In genomic region chr7:156609010-156609877, GRCh38 we compare ENCODE assay signal across 16 cellular contexts. TPM values are rescaled to one million over a fixed set of nuclear protein-coding genes. Genes with fewer than 3 reads are reported as not detected.
DNase-seq lines count a peak whose midpoint lies in the region; ATAC-seq and TF ChIP-seq lines count a peak whose summit lies in the region.
"Had no signal": no experiment of that assay in that cellular context is flagged by ENCODE, and none has a peak within 500 bp of the region (broad histone marks: within the 10 kb centered on the region; RNA-seq: fewer than 3 reads in every experiment).

No MANE protein-coding gene starts in this region.

- H3K27me3 ChIP-seq in left ventricle myocardium inferior (ENCODE audit: low read depth): peaks cover 60% of the 10 kb centered on the region
- H3K27me3 ChIP-seq: MG63 had no signal

- no peaks in the 10 kb centered on the region for H3K9me3 Mint-ChIP-seq in activated T-cell treated with anti-CD3 and anti-CD28 coated beads, Interleukin-2, amount 50 U/mL, for 72 hours
- H3K9me3 Mint-ChIP-seq in activated CD8-positive, alpha-beta T cell treated with anti-CD3 and anti-CD28 coated beads, Interleukin-2, amount 10 ng/mL, durations not matched to agents 7 days and 5 days (ENCODE audit: insufficient read depth): no peaks in the 10 kb centered on the region
- no peaks in the 10 kb centered on the region for H3K9me3 Mint-ChIP-seq in activated T-helper 1 cell treated with anti-CD3 and anti-CD28 coated beads, Interleukin-12 subunit alpha, Interleukin-12 subunit beta, Interleukin-2, Interleukin-4 antibody, amounts not matched to agents 30 ng/mL and 10 ng/mL and 1 ng/mL, durations not matched to agents 14 hours and 24 hours and 36 hours

- no peak for TF ChIP-seq CTCF in left ventricle myocardium inferior (IDR thresholded peaks at IDR 0.05; ENCODE audit: borderline replicate concordance)

- no peak overlapping the region for H3K27ac Mint-ChIP-seq in activated T-cell treated with anti-CD3 and anti-CD28 coated beads, Interleukin-2, amount 50 U/mL, for 72 hours
- peak overlapping the region; percentile 68 for H3K27ac Mint-ChIP-seq in T-helper 17 cell
- no peak overlapping the region for H3K27ac Mint-ChIP-seq in activated CD8-positive, alpha-beta T cell treated with anti-CD3 and anti-CD28 coated beads, Interleukin-2, amount 10 ng/mL, durations not matched to agents 7 days and 5 days
- no peak overlapping the region for H3K27ac Mint-ChIP-seq in activated T-helper 1 cell treated with anti-CD3 and anti-CD28 coated beads, Interleukin-12 subunit alpha, Interleukin-12 subunit beta, Interleukin-2, Interleukin-4 antibody, amounts not matched to agents 30 ng/mL and 10 ng/mL and 1 ng/mL, durations not matched to agents 14 hours and 24 hours and 36 hours

- CTCF ChIA-PET in activated CD8-positive, alpha-beta T cell treated with anti-CD3 and anti-CD28 coated beads, Interleukin-2, amount 10 ng/mL, durations not matched to agents 7 days and 5 days (lab: Charles Lee): no interaction called here

- H3K36me3 ChIP-seq in left ventricle myocardium inferior: no peaks in the 10 kb centered on the region
- H3K36me3 ChIP-seq: MG63 had no signal

- DNase-seq in activated T-cell treated with anti-CD3 and anti-CD28 coated beads, Interleukin-2, amount 50 U/mL, for 72 hours: no peak
- no peak for DNase-seq in activated T-cell treated with anti-CD3 and anti-CD28 coated beads, Interleukin-2, amount 50 U/mL, for 1 hour
- DNase-seq in T-helper 17 cell (no peak), left ventricle myocardium inferior (no peak), pulmonary artery endothelial cell (ENCODE audit: low read depth, low spot score) (peak; percentile 73)
- no peak for DNase-seq in activated CD8-positive, alpha-beta T cell treated with anti-CD3 and anti-CD28 coated beads, Interleukin-2, amount 10 ng/mL, durations not matched to agents 7 days and 5 days
- no peak for DNase-seq in activated T-helper 1 cell treated with anti-CD3 and anti-CD28 coated beads, Interleukin-12 subunit alpha, Interleukin-12 subunit beta, Interleukin-2, Interleukin-4 antibody, amounts not matched to agents 30 ng/mL and 10 ng/mL and 1 ng/mL, durations not matched to agents 14 hours and 24 hours and 36 hours (ENCODE audit: low spot score)
- DNase-seq: activated naive CD4-positive, alpha-beta T cell treated with anti-CD3 and anti-CD28 coated beads, Interleukin-2, amount 50 U/mL, for 16 hours; effector memory CD4-positive, alpha-beta T cell; foreskin fibroblast; GOT3; MG63; NCI-H2029; occipital lobe had no signal

- peaks cover 62% of the 10 kb centered on the region for H3K27me3 Mint-ChIP-seq in activated T-cell treated with anti-CD3 and anti-CD28 coated beads, Interleukin-2, amount 50 U/mL, for 72 hours (ENCODE audit: low read depth)
- H3K27me3 Mint-ChIP-seq in T-helper 17 cell: peaks cover 7% of the 10 kb centered on the region
- peaks cover 44% of the 10 kb centered on the region for H3K27me3 Mint-ChIP-seq in activated CD8-positive, alpha-beta T cell treated with anti-CD3 and anti-CD28 coated beads, Interleukin-2, amount 10 ng/mL, durations not matched to agents 7 days and 5 days (ENCODE audit: low read depth)
- peaks cover 36% of the 10 kb centered on the region for H3K27me3 Mint-ChIP-seq in activated T-helper 1 cell treated with anti-CD3 and anti-CD28 coated beads, Interleukin-12 subunit alpha, Interleukin-12 subunit beta, Interleukin-2, Interleukin-4 antibody, amounts not matched to agents 30 ng/mL and 10 ng/mL and 1 ng/mL, durations not matched to agents 14 hours and 24 hours and 36 hours (ENCODE audit: insufficient read depth)

- H3K9me3 ChIP-seq in T-helper 17 cell (ENCODE audit: control insufficient read depth, low read length, poor library complexity, severe bottlenecking) (no peaks in the 10 kb centered on the region), left ventricle myocardium inferior (replicated peaks) (no peaks in the 10 kb centered on the region)
- H3K9me3 ChIP-seq: MG63 had no signal

- H3K4me3 ChIP-seq in left ventricle myocardium inferior: no peak overlapping the region
- H3K4me3 ChIP-seq: MG63 had no signal

- H3K4me1 ChIP-seq in left ventricle myocardium inferior: peaks cover 21% of the 10 kb centered on the region

- H3K27ac ChIP-seq in left ventricle myocardium inferior (replicated peaks): peak overlapping the region; percentile 68

- H3K4me3 Mint-ChIP-seq in activated T-cell treated with anti-CD3 and anti-CD28 coated beads, Interleukin-2, amount 50 U/mL, for 72 hours: peak overlapping the region; percentile 43 to 76
- H3K4me3 Mint-ChIP-seq in T-helper 17 cell: peak overlapping the region; percentile 84
- H3K4me3 Mint-ChIP-seq in activated CD8-positive, alpha-beta T cell treated with anti-CD3 and anti-CD28 coated beads, Interleukin-2, amount 10 ng/mL, durations not matched to agents 7 days and 5 days: no peak overlapping the region
- no peak overlapping the region for H3K4me3 Mint-ChIP-seq in activated T-helper 1 cell treated with anti-CD3 and anti-CD28 coated beads, Interleukin-12 subunit alpha, Interleukin-12 subunit beta, Interleukin-2, Interleukin-4 antibody, amounts not matched to agents 30 ng/mL and 10 ng/mL and 1 ng/mL, durations not matched to agents 14 hours and 24 hours and 36 hours

- no peaks in the 10 kb centered on the region for H3K36me3 Mint-ChIP-seq in activated T-cell treated with anti-CD3 and anti-CD28 coated beads, Interleukin-2, amount 50 U/mL, for 72 hours (ENCODE audit: insufficient read depth in 2 of 2)
- H3K36me3 Mint-ChIP-seq in T-helper 17 cell (ENCODE audit: low read depth): no peaks in the 10 kb centered on the region
- H3K36me3 Mint-ChIP-seq in activated CD8-positive, alpha-beta T cell treated with anti-CD3 and anti-CD28 coated beads, Interleukin-2, amount 10 ng/mL, durations not matched to agents 7 days and 5 days (ENCODE audit: low read depth): no peaks in the 10 kb centered on the region
- peaks cover 6% of the 10 kb centered on the region for H3K36me3 Mint-ChIP-seq in activated T-helper 1 cell treated with anti-CD3 and anti-CD28 coated beads, Interleukin-12 subunit alpha, Interleukin-12 subunit beta, Interleukin-2, Interleukin-4 antibody, amounts not matched to agents 30 ng/mL and 10 ng/mL and 1 ng/mL, durations not matched to agents 14 hours and 24 hours and 36 hours (ENCODE audit: low read depth)

- intact Hi-C loops in left ventricle myocardium inferior (cut with micrococcal nuclease): no loop called here
- intact Hi-C loops in activated T-helper 1 cell treated with anti-CD3 and anti-CD28 coated beads, Interleukin-12 subunit alpha, Interleukin-12 subunit beta, Interleukin-2, Interleukin-4 antibody, amounts not matched to agents 30 ng/mL and 10 ng/mL and 1 ng/mL, durations not matched to agents 14 hours and 24 hours and 36 hours (cut with micrococcal nuclease): no loop called here

- POLR2A ChIA-PET in activated CD8-positive, alpha-beta T cell treated with anti-CD3 and anti-CD28 coated beads, Interleukin-2, amount 10 ng/mL, durations not matched to agents 7 days and 5 days (lab: Charles Lee): no interaction called here

- peaks cover 17% of the 10 kb centered on the region for H3K4me1 Mint-ChIP-seq in activated T-cell treated with anti-CD3 and anti-CD28 coated beads, Interleukin-2, amount 50 U/mL, for 72 hours (ENCODE audit: low read depth)
- H3K4me1 Mint-ChIP-seq in T-helper 17 cell: peaks cover 26% of the 10 kb centered on the region
- H3K4me1 Mint-ChIP-seq in activated CD8-positive, alpha-beta T cell treated with anti-CD3 and anti-CD28 coated beads, Interleukin-2, amount 10 ng/mL, durations not matched to agents 7 days and 5 days (ENCODE audit: low read depth): peaks cover 20% of the 10 kb centered on the region
- peaks cover 21% of the 10 kb centered on the region for H3K4me1 Mint-ChIP-seq in activated T-helper 1 cell treated with anti-CD3 and anti-CD28 coated beads, Interleukin-12 subunit alpha, Interleukin-12 subunit beta, Interleukin-2, Interleukin-4 antibody, amounts not matched to agents 30 ng/mL and 10 ng/mL and 1 ng/mL, durations not matched to agents 14 hours and 24 hours and 36 hours (ENCODE audit: low read depth)

- no peak for ATAC-seq in activated T-cell treated with anti-CD3 and anti-CD28 coated beads, Interleukin-2, amount 50 U/mL, for 72 hours (replicated peaks in 1 of 2)
- ATAC-seq in T-helper 17 cell: no peak
- no peak for ATAC-seq in HG02885 (IDR thresholded peaks at IDR 0.05; ENCODE audit: poor library complexity, unreplicated experiment)
- ATAC-seq in activated CD8-positive, alpha-beta T cell treated with anti-CD3 and anti-CD28 coated beads, Interleukin-2, amount 10 ng/mL, durations not matched to agents 7 days and 5 days: no peak
- ATAC-seq: activated CD4-positive, CD25-positive, alpha-beta regulatory T cell treated with anti-CD3 and anti-CD28 coated beads, Interleukin-2, amount 50 U/mL, for 24 hours had no signal

RNA-seq across cellular contexts. Expression of gene RNF32, which starts 31.3 kb away (rescaled TPM):
- 1 to 10 TPM; 3.1 to 4.2 TPM for total RNA-seq in activated T-cell treated with anti-CD3 and anti-CD28 coated beads, Interleukin-2, amount 50 U/mL, for 72 hours
- total RNA-seq in T-helper 17 cell: 1 to 10 TPM; 1.7 to 1.8 TPM
- not detected for total RNA-seq in left ventricle myocardium inferior
- total RNA-seq in pulmonary artery endothelial cell: 0.14 and 0.33 TPM in 2 replicates
- total RNA-seq in activated CD8-positive, alpha-beta T cell treated with anti-CD3 and anti-CD28 coated beads, Interleukin-2, amount 10 ng/mL, durations not matched to agents 7 days and 5 days: 1 to 10 TPM; 1.4 to 2.2 TPM
- 2.1 and 2.2 TPM in 2 replicates for total RNA-seq in activated T-helper 1 cell treated with anti-CD3 and anti-CD28 coated beads, Interleukin-12 subunit alpha, Interleukin-12 subunit beta, Interleukin-2, Interleukin-4 antibody, amounts not matched to agents 30 ng/mL and 10 ng/mL and 1 ng/mL, durations not matched to agents 14 hours and 24 hours and 36 hours

Comparison
In these comparisons a context has a peak if more than half of its experiments do, and no peak if none do; other contexts are left out.
1. H3K4me3 Mint-ChIP-seq: peak in activated T-cell treated with anti-CD3 and anti-CD28 coated beads, Interleukin-2, amount 50 U/mL, for 72 hours (2 of 2) and T-helper 17 cell (single experiment); none in activated CD8-positive, alpha-beta T cell treated with anti-CD3 and anti-CD28 coated beads, Interleukin-2, amount 10 ng/mL, durations not matched to agents 7 days and 5 days (single experiment) and activated T-helper 1 cell treated with anti-CD3 and anti-CD28 coated beads, Interleukin-12 subunit alpha, Interleukin-12 subunit beta, Interleukin-2, Interleukin-4 antibody, amounts not matched to agents 30 ng/mL and 10 ng/mL and 1 ng/mL, durations not matched to agents 14 hours and 24 hours and 36 hours (single experiment).